8 cellular contexts compared by ENCODE assay signal in genomic region chr3:143040264-143040879, GRCh38. TPM values are rescaled to one million over a fixed set of nuclear protein-coding genes. Genes with fewer than 3 reads are reported as not detected.
DNase-seq lines count a peak whose midpoint lies in the region; TF ChIP-seq lines count a peak whose summit lies in the region.

No MANE protein-coding gene starts in this region.

- no peaks in the 10 kb centered on the region for H3F3A ChIP-seq in Loucy (ENCODE audit: low read depth)

- TF ChIP-seq CTCF in Loucy (conservative IDR thresholded peaks at IDR 0.05; ENCODE audit: low read length) (peak; percentile 69), Caco-2 (IDR thresholded peaks at IDR 0.05; ENCODE audit: insufficient read depth in 1 of 2, low read depth in 1 of 2, low read length in 1 of 2, severe bottlenecking in 1 of 2, unreplicated experiment in 1 of 2) (peak in 1 of 2 experiments; percentile 38)

- H3K4me2 ChIP-seq in Loucy (ENCODE audit: low read depth, low read length, poor library complexity, severe bottlenecking): no peak overlapping the region

- no peak overlapping the region for H3K9ac ChIP-seq in Loucy (ENCODE audit: low read depth, low read length, poor library complexity, severe bottlenecking)

- H3K4me1 ChIP-seq in Loucy (ENCODE audit: insufficient read depth, low read length, poor library complexity, severe bottlenecking) (no peaks in the 10 kb centered on the region), Caco-2 (peaks cover 21% of the 10 kb centered on the region)

- H3K36me3 ChIP-seq in Loucy (ENCODE audit: insufficient read depth, low read length) (peaks cover 69% of the 10 kb centered on the region), Caco-2 (ENCODE audit: control insufficient read depth, insufficient read depth, low read length) (peaks cover 2% of the 10 kb centered on the region; the same call in 1 of the 2 replicates)

- no peaks in the 10 kb centered on the region for H3K79me2 ChIP-seq in Loucy (ENCODE audit: insufficient read depth, low read length)

- H3K4me1 Mint-ChIP-seq in Caco-2 (ENCODE audit: low read depth, unreplicated experiment): peaks cover 15% of the 10 kb centered on the region

- no peak overlapping the region for H3K4me3 Mint-ChIP-seq in Caco-2 (ENCODE audit: unreplicated experiment)

- intact Hi-C loops in Caco-2 (cut with micrococcal nuclease; ENCODE audit: unreplicated experiment): no loop called here

- no peak overlapping the region for H3K4me3 ChIP-seq in Loucy (ENCODE audit: low read length, poor library complexity, severe bottlenecking)
- no peak overlapping the region for H3K4me3 ChIP-seq in Caco-2 (ENCODE audit: low read depth, low read length)

- H3K27me3 ChIP-seq in Loucy (ENCODE audit: insufficient read depth, low read length, poor library complexity, severe bottlenecking) (no peaks in the 10 kb centered on the region), Caco-2 (replicated peaks; ENCODE audit: control insufficient read depth, insufficient read depth, low read length) (no peaks in the 10 kb centered on the region)

- H4K20me1 ChIP-seq in Loucy (ENCODE audit: insufficient read depth, low read length, poor library complexity, severe bottlenecking): peaks cover 9% of the 10 kb centered on the region

- H3K9me3 ChIP-seq in Loucy (ENCODE audit: insufficient read depth, low read depth, low read length) (no peaks in the 10 kb centered on the region), Caco-2 (no peaks in the 10 kb centered on the region)

- POLR2A ChIA-PET in Caco-2 (lab: Charles Lee): no interaction called here

- H3K27me3 Mint-ChIP-seq in Caco-2 (ENCODE audit: insufficient read depth, unreplicated experiment): no peaks in the 10 kb centered on the region

- CTCF ChIA-PET in Caco-2 (lab: Charles Lee): interaction anchor here (0.5 to 0.7 kb wide), 2 partner anchors 23 to 37 kb away, joined by 3 read pairs; no protein-coding TSS in a partner anchor

- no peaks in the 10 kb centered on the region for H3K9me2 ChIP-seq in Loucy (replicated peaks; ENCODE audit: low read depth, low read length)

- DNase-seq in DMS53 treated with DMSO at 0.1 percent for 48 hours (lab: John Stamatoyannopoulos, UW; ENCODE audit: unreplicated experiment): peak; percentile 11
- peak; percentile 44 for DNase-seq in astrocyte of the hippocampus (ENCODE audit: low read depth, low spot score)
- DNase-seq in medulla oblongata (ENCODE audit: extremely low spot score): peak; percentile 38
- no peak for DNase-seq in CD1c-positive myeloid dendritic cell (ENCODE audit: extremely low spot score)
- DNase-seq in activated T-cell treated with anti-CD3 and anti-CD28 coated beads, Interleukin-2, amount 50 U/mL, for 1 hour: no peak
- DNase-seq in NCI-H1092 treated with DMSO at 0.1 percent for 48 hours (lab: John Stamatoyannopoulos, UW): no peak
- no peak for DNase-seq in Caco-2

- H3K9me3 Mint-ChIP-seq in Caco-2 (ENCODE audit: unreplicated experiment): no peaks in the 10 kb centered on the region

- no peak overlapping the region for H3K27ac Mint-ChIP-seq in Caco-2 (ENCODE audit: unreplicated experiment)

- H2AFZ ChIP-seq in Loucy (ENCODE audit: low read length): no peak overlapping the region

- H3K36me3 Mint-ChIP-seq in Caco-2 (ENCODE audit: insufficient read depth, unreplicated experiment): peaks cover 58% of the 10 kb centered on the region

- BruUV-seq in Caco-2 (replicated peaks; lab: Mats Ljungman, UMichigan): no TSS peak

RNA-seq across cellular contexts. Expression of gene U2SURP, which starts 39.0 kb away (rescaled TPM):
- 125 and 131 TPM in 2 replicates for total RNA-seq in Caco-2 (2022)

Comparison
In these comparisons a context has a peak if more than half of its experiments do, and no peak if none do; other contexts are left out.
1. DNase-seq: peak in DMS53 treated with DMSO at 0.1 percent for 48 hours (single experiment), astrocyte of the hippocampus (single experiment) and medulla oblongata (single experiment); none in CD1c-positive myeloid dendritic cell (single experiment), activated T-cell treated with anti-CD3 and anti-CD28 coated beads, Interleukin-2, amount 50 U/mL, for 1 hour (single experiment), NCI-H1092 treated with DMSO at 0.1 percent for 48 hours (single experiment) and Caco-2 (0 of 2).